ENCODE assay signal across 8 cellular contexts in genomic region chr10:128178319-128178937, GRCh38. TPM values are rescaled to one million over a fixed set of nuclear protein-coding genes. Genes with fewer than 3 reads are reported as not detected.
DNase-seq lines count a peak whose midpoint lies in the region; ATAC-seq and TF ChIP-seq lines count a peak whose summit lies in the region.

No MANE protein-coding gene starts in this region.

- H3K4me3 ChIP-seq in cardiac muscle cell, result no peak overlapping the region
- H3K4me3 ChIP-seq in Jurkat, Clone E6-1 (ENCODE audit: low read length), result no peak overlapping the region
- H3K4me3 ChIP-seq in epithelial cell of proximal tubule (ENCODE audit: low read depth, low read length), result no peak overlapping the region

- no peak overlapping the region for H3K27ac ChIP-seq in cardiac muscle cell

- TF ChIP-seq CTCF in cardiac muscle cell (IDR thresholded peaks at IDR 0.05; ENCODE audit: low read depth, low read length) (peak; percentile 61), epithelial cell of proximal tubule (conservative IDR thresholded peaks at IDR 0.05; ENCODE audit: low read depth, low read length) (peak; percentile 61)

- intact Hi-C loops in left ventricle myocardium superior (cut with micrococcal nuclease), result no loop called here

- H3K9me3 ChIP-seq in cardiac muscle cell (ENCODE audit: low read depth), result no peaks in the 10 kb centered on the region

- H3K36me3 ChIP-seq in cardiac muscle cell, result no peaks in the 10 kb centered on the region

- no peaks in the 10 kb centered on the region for H3K4me1 ChIP-seq in cardiac muscle cell (ENCODE audit: low read depth)

- DNase-seq in cardiac muscle cell (ENCODE audit: low read depth in 1 of 2, low spot score in 1 of 2), result peak; percentile 38
- DNase-seq in left ventricle myocardium superior, result no peak
- DNase-seq in Jurkat, Clone E6-1 (ENCODE audit: low read depth, low spot score), result peak; percentile 77
- DNase-seq in activated CD4-positive, alpha-beta T cell treated with anti-CD3 and anti-CD28 coated beads for 24 hours (ENCODE audit: low read depth in 2 of 2), result peak; percentile 13 to 29
- no peak for DNase-seq in epithelial cell of proximal tubule (ENCODE audit: low read depth)
- DNase-seq in stimulated activated CD4-positive, alpha-beta T cell treated with anti-CD3 and anti-CD28 coated beads, Interleukin-2, amount 100 ng/mL, for 24 hours, result peak; percentile 44 to 49
- no peak for DNase-seq in NCI-H2029 treated with DMSO at 0.1 percent for 48 hours (lab: John Stamatoyannopoulos, UW)
- no peak for DNase-seq in NCI-H2107 treated with DMSO at 0.1 percent for 48 hours (lab: John Stamatoyannopoulos, UW; ENCODE audit: unreplicated experiment)

- no peak for ATAC-seq in left ventricle myocardium superior

- H3K27me3 ChIP-seq in cardiac muscle cell, result no peaks in the 10 kb centered on the region

RNA-seq across cellular contexts. Expression of gene MKI67, which starts 52.2 kb away (rescaled TPM):
- total RNA-seq in cardiac muscle cell, result 5.6 and 63.6 TPM in 2 replicates
- polyA plus RNA-seq in cardiac muscle cell, result 7.9 and 80.5 TPM in 2 replicates
- 1.3 TPM for total RNA-seq in left ventricle myocardium superior
- polyA plus RNA-seq in Jurkat, Clone E6-1 (2012; ENCODE audit: insufficient read depth, insufficient read length), result 52.6 TPM
- total RNA-seq in epithelial cell of proximal tubule, result 40.6 and 44.9 TPM in 2 replicates

Comparison
In these comparisons a context has a peak if more than half of its experiments do, and no peak if none do; other contexts are left out.
1. DNase-seq: peak in cardiac muscle cell (2 of 2), Jurkat, Clone E6-1 (single experiment), activated CD4-positive, alpha-beta T cell treated with anti-CD3 and anti-CD28 coated beads for 24 hours (2 of 2) and stimulated activated CD4-positive, alpha-beta T cell treated with anti-CD3 and anti-CD28 coated beads, Interleukin-2, amount 100 ng/mL, for 24 hours (2 of 2); none in left ventricle myocardium superior (single experiment), epithelial cell of proximal tubule (single experiment), NCI-H2029 treated with DMSO at 0.1 percent for 48 hours (single experiment) and NCI-H2107 treated with DMSO at 0.1 percent for 48 hours (single experiment).